Comparison of ENCODE assay signal across 8 cellular contexts in genomic region chr9:73149371-73150067, GRCh38. TPM values are rescaled to one million over a fixed set of nuclear protein-coding genes. Genes with fewer than 3 reads are reported as not detected.
DNase-seq lines count a peak whose midpoint lies in the region; ATAC-seq and TF ChIP-seq lines count a peak whose summit lies in the region.

No MANE protein-coding gene starts in this region.

- DNase-seq in AML-193 (lab: John Stamatoyannopoulos, UW) (peak; percentile 74), Peyer's patch (peak in 1 of 3 donors; percentile 47), colonic mucosa (no peak), myocyte (ENCODE audit: low read depth) (peak; percentile 72), cortex of kidney (lab: John Stamatoyannopoulos, UW) (no peak), NCI-H2227 (lab: John Stamatoyannopoulos, UW; ENCODE audit: unreplicated experiment) (no peak)

- H3K4me3 ChIP-seq in Peyer's patch (no peak overlapping the region), colonic mucosa (no peak overlapping the region)

- H3K4me1 ChIP-seq in Peyer's patch (peaks cover 0 to 13% (median 5%) of the 10 kb centered on the region in 4 donors), colonic mucosa (no peaks in the 10 kb centered on the region)

- H3K27ac ChIP-seq in Peyer's patch, result peak overlapping the region; percentile 6 to 81 (median 50)
- H3K27ac ChIP-seq in colonic mucosa, result peak overlapping the region; percentile 49

- H3K9ac ChIP-seq in colonic mucosa (ENCODE audit: low read depth in 2 of 2, low read length in 2 of 2), result no peak overlapping the region

- TF ChIP-seq CTCF in Peyer's patch (IDR thresholded peaks at IDR 0.05), result no peak
- TF ChIP-seq CTCF in colonic mucosa (IDR thresholded peaks at IDR 0.05), result no peak

- no peak for TF ChIP-seq POLR2A in Peyer's patch (IDR thresholded peaks at IDR 0.05)

- ATAC-seq in GM18868 (IDR thresholded peaks at IDR 0.05; ENCODE audit: unreplicated experiment) (peak; percentile 76), HG03060 (IDR thresholded peaks at IDR 0.05; ENCODE audit: low read depth, unreplicated experiment) (peak; percentile 78)

- intact Hi-C loops in colonic mucosa (cut with DNase I), result no loop called here

- H3K36me3 ChIP-seq in Peyer's patch, result no peaks in the 10 kb centered on the region
- H3K36me3 ChIP-seq in colonic mucosa, result no peaks in the 10 kb centered on the region

- H3K9me3 ChIP-seq in Peyer's patch (no peaks in the 10 kb centered on the region), colonic mucosa (no peaks in the 10 kb centered on the region)

- H3K27me3 ChIP-seq in Peyer's patch (no peaks in the 10 kb centered on the region), colonic mucosa (no peaks in the 10 kb centered on the region)

RNA-seq across cellular contexts. Expression of gene ANXA1, which starts 2.1 kb away (rescaled TPM):
- 100 to 1,000 TPM in 1 of 4 donors, 10 to 100 TPM in 3; 13.5 to 223 (median 40.3) TPM for total RNA-seq in Peyer's patch
- total RNA-seq in colonic mucosa, result 10 to 100 TPM; 19.7 to 58.2 TPM
- total RNA-seq in myocyte, result 171 and 372 TPM in 2 replicates
- polyA plus RNA-seq in myocyte (2012), result 245 TPM

Comparison
In these comparisons a context has a peak if more than half of its experiments do, and no peak if none do; other contexts are left out.
1. DNase-seq: peak in AML-193 (2 of 2) and myocyte (single experiment); none in colonic mucosa (single experiment), cortex of kidney (single experiment) and NCI-H2227 (single experiment).